Comparison of ENCODE assay signal across 27 cellular contexts in the genomic region with DNA sequence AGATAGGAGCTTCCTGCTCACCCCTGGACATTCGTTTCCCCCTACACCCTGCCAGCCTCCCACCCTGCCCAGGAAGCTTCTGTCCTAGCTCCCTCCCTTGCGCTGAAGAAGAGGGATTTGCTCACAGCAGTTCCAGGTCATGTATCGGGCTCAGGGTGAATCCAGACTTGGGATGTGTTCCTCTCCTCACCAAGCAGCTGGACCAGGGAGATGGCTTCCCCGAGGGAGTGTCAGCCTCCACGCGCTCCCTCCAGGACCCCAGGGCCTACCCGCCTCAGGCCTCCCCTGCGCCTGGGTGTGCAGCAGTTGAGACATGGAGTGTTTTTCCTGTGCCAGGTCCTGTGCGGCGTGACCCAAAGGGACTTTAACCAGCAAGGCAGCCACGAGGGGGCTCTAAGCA.
"Had no signal": no experiment of that assay in that cellular context is flagged by ENCODE, and none has a peak within 500 bp of the region (broad histone marks: within the 10 kb centered on the region; RNA-seq: fewer than 3 reads in every experiment).

No MANE protein-coding gene starts in this region.

- H3K4me1 Mint-ChIP-seq: immature natural killer cell; nephron; stimulated activated effector memory CD8-positive, alpha-beta T cell treated with anti-CD3 and anti-CD28 coated beads, Interleukin-12 subunit alpha, Interleukin-12 subunit beta, amount 100 ng/mL, for 72 hours had no signal

- H3K4me1 ChIP-seq: left lung, pancreas, right atrium auricular region, suprapubic skin, tibial artery, uterus had no signal

- H3K36me3 Mint-ChIP-seq: immature natural killer cell; stimulated activated effector memory CD8-positive, alpha-beta T cell treated with anti-CD3 and anti-CD28 coated beads, Interleukin-12 subunit alpha, Interleukin-12 subunit beta, amount 100 ng/mL, for 72 hours had no signal

- H3K36me3 ChIP-seq: left lung, right atrium auricular region, thoracic aorta, uterus had no signal

- DNase-seq: hippocampal formation; immature natural killer cell; kidney; left colon; left lung; mesendoderm; midbrain; mucosa of descending colon; naive thymus-derived CD4-positive, alpha-beta T cell; nucleus accumbens; pancreas; stimulated activated CD4-positive, alpha-beta T cell treated with anti-CD3 and anti-CD28 coated beads, Interleukin-4, amount 100 ng/mL, for 24 hours; stimulated activated naive CD4-positive, alpha-beta T cell; uterus had no signal

- H3K27ac Mint-ChIP-seq: immature natural killer cell; naive thymus-derived CD4-positive, alpha-beta T cell; nephron; stimulated activated effector memory CD8-positive, alpha-beta T cell treated with anti-CD3 and anti-CD28 coated beads, Interleukin-12 subunit alpha, Interleukin-12 subunit beta, amount 100 ng/mL, for 72 hours; stimulated activated naive CD8-positive, alpha-beta T cell treated with anti-CD3 and anti-CD28 coated beads, Interleukin-15, Interleukin-2, amounts not matched to agents 100 ng/mL and 50 ng/mL, for 24 hours; type B pancreatic cell had no signal

- H3K9me3 ChIP-seq: pancreas, thoracic aorta had no signal

- H3K4me3 ChIP-seq: left lung, lung, mucosa of descending colon, pancreas, right atrium auricular region, skin epidermis, suprapubic skin, thoracic aorta, tibial artery, uterus had no signal

- H3K4me3 Mint-ChIP-seq: immature natural killer cell; naive thymus-derived CD4-positive, alpha-beta T cell; nephron; neural crest cell; stimulated activated effector memory CD8-positive, alpha-beta T cell treated with anti-CD3 and anti-CD28 coated beads, Interleukin-12 subunit alpha, Interleukin-12 subunit beta, amount 100 ng/mL, for 72 hours; stimulated activated naive CD8-positive, alpha-beta T cell treated with anti-CD3 and anti-CD28 coated beads, Interleukin-15, Interleukin-2, amounts not matched to agents 100 ng/mL and 50 ng/mL, for 24 hours; type B pancreatic cell had no signal

- H3K27ac ChIP-seq: left lung, pancreas, right atrium auricular region, skin epidermis, suprapubic skin, thoracic aorta, tibial artery, uterus had no signal

- H3K9me3 Mint-ChIP-seq: type B pancreatic cell had no signal

- FAIRE-seq: islet of Langerhans, kidney, pancreas had no signal

- ATAC-seq: left colon; left lung; mucosa of descending colon; naive thymus-derived CD4-positive, alpha-beta T cell; sciatic nerve; stimulated activated effector memory CD8-positive, alpha-beta T cell treated with anti-CD3 and anti-CD28 coated beads, Interleukin-12 subunit alpha, Interleukin-12 subunit beta, amount 100 ng/mL, for 72 hours had no signal

- H3K27me3 Mint-ChIP-seq: naive thymus-derived CD4-positive, alpha-beta T cell; stimulated activated naive CD8-positive, alpha-beta T cell treated with anti-CD3 and anti-CD28 coated beads, Interleukin-15, Interleukin-2, amounts not matched to agents 100 ng/mL and 50 ng/mL, for 24 hours; type B pancreatic cell had no signal

- H3K27me3 ChIP-seq: left lung, pancreas, right atrium auricular region, suprapubic skin, tibial artery, uterus had no signal
